1 cellular context compared by ENCODE assay signal in genomic region chr10:132551093-132551807, GRCh38.
TF ChIP-seq lines count a peak whose summit lies in the region.

No MANE protein-coding gene starts in this region.

TF ChIP-seq in K562, 482 proteins besides CTCF, POLR2A, EP300 and RAD21 (continued from another document and continues in another):
- TF ChIP-seq ZNF280B (CRISPR knock-in tag; IDR thresholded peaks at IDR 0.05) (no peak), ZBTB5 (IDR thresholded peaks at IDR 0.05) (no peak), NFIX (CRISPR knock-in tag; IDR thresholded peaks at IDR 0.05; ENCODE audit: low read depth) (no peak), E2F3 (CRISPR knock-in tag; IDR thresholded peaks at IDR 0.05) (no peak), ZFP30 (CRISPR knock-in tag; IDR thresholded peaks at IDR 0.05; ENCODE audit: borderline replicate concordance) (no peak), ETS2 (tag; IDR thresholded peaks at IDR 0.05; ENCODE audit: borderline replicate concordance, poor library complexity, severe bottlenecking) (no peak), ZNF79 (CRISPR knock-in tag; IDR thresholded peaks at IDR 0.05; ENCODE audit: low read depth) (no peak), ZNF311 (CRISPR knock-in tag; IDR thresholded peaks at IDR 0.05) (0 out of 2 replicates have a peak, but pooled peaks have one; percentile 23), ZNF224 (CRISPR knock-in tag; IDR thresholded peaks at IDR 0.05) (no peak), TRIM24 (IDR thresholded peaks at IDR 0.05) (no peak), ZNF445 (CRISPR knock-in tag; IDR thresholded peaks at IDR 0.05; ENCODE audit: low read depth) (no peak), ZC3H4 (CRISPR knock-in tag; IDR thresholded peaks at IDR 0.05; ENCODE audit: borderline replicate concordance) (no peak), NCOA2 (IDR thresholded peaks at IDR 0.05; ENCODE audit: partially characterized antibody in 2 of 2) (no peak), ZNF175 (CRISPR knock-in tag; IDR thresholded peaks at IDR 0.05; ENCODE audit: low read depth) (peak; percentile 36; the same call in 1 of the 2 replicates), ZNF551 (CRISPR knock-in tag; IDR thresholded peaks at IDR 0.05) (no peak), ZNF408 (CRISPR knock-in tag; IDR thresholded peaks at IDR 0.05; ENCODE audit: low read depth) (no peak), USF1 (CRISPR knock-in tag; IDR thresholded peaks at IDR 0.05) (no peak), TEAD4 (IDR thresholded peaks at IDR 0.05; ENCODE audit: low read length) (no peak), TEAD4 (CRISPR knock-in tag; IDR thresholded peaks at IDR 0.05; ENCODE audit: borderline replicate concordance) (no peak), COPS2 (conservative IDR thresholded peaks at IDR 0.05) (no peak), RBBP5 (IDR thresholded peaks at IDR 0.05; ENCODE audit: borderline replicate concordance, insufficient read depth, low read length, poor library complexity, severe bottlenecking) (no peak), EHMT2 (IDR thresholded peaks at IDR 0.05) (no peak), CEBPG (CRISPR knock-in tag; IDR thresholded peaks at IDR 0.05) (peak; percentile 63; the same call in 1 of the 2 replicates), CEBPG (tag; conservative IDR thresholded peaks at IDR 0.05 in 1 of 2, IDR thresholded peaks at IDR 0.05 in 1 of 2) (peak; percentile 9 to 51; a peak in 1 of 4 replicates), CXXC5 (CRISPR knock-in tag; IDR thresholded peaks at IDR 0.05) (peak; percentile 52; the same call in 1 of the 2 replicates), TARDBP (IDR thresholded peaks at IDR 0.05) (no peak), ZNF140 (CRISPR knock-in tag; IDR thresholded peaks at IDR 0.05) (no peak), NCOR1 (IDR thresholded peaks at IDR 0.05) (no peak), ZNF699 (CRISPR knock-in tag; IDR thresholded peaks at IDR 0.05; ENCODE audit: insufficient replicate concordance) (no peak), SIRT6 (IDR thresholded peaks at IDR 0.05; ENCODE audit: low read depth, low read length) (no peak), MEF2D (tag; conservative IDR thresholded peaks at IDR 0.05; ENCODE audit: low read depth) (no peak), ZBTB17 (CRISPR knock-in tag; IDR thresholded peaks at IDR 0.05) (0 out of 2 replicates have a peak, but pooled peaks have one; percentile 41), SMAD4 (CRISPR knock-in tag; conservative IDR thresholded peaks at IDR 0.05) (peak; percentile 54), ZNF134 (CRISPR knock-in tag; conservative IDR thresholded peaks at IDR 0.05) (0 out of 2 replicates have a peak, but pooled peaks have one; percentile 10), ATF4 (CRISPR knock-in tag; IDR thresholded peaks at IDR 0.05) (peak; percentile 75), STAT5A (IDR thresholded peaks at IDR 0.05; ENCODE audit: borderline replicate concordance, low read length) (no peak), SMC3 (conservative IDR thresholded peaks at IDR 0.05; ENCODE audit: insufficient read depth, low read depth, low read length) (no peak), ZZZ3 (IDR thresholded peaks at IDR 0.05) (no peak), CBX8 (IDR thresholded peaks at IDR 0.05; ENCODE audit: borderline replicate concordance, extremely low read depth, low read depth, low read length, poor library complexity, severe bottlenecking) (no peak), NFXL1 (CRISPR knock-in tag; IDR thresholded peaks at IDR 0.05) (no peak), RBM15 (IDR thresholded peaks at IDR 0.05; ENCODE audit: insufficient read depth, low read length) (no peak), NEUROD1 (IDR thresholded peaks at IDR 0.05; ENCODE audit: borderline replicate concordance, low read depth, low read length, partially characterized antibody) (no peak), SNAPC5 (CRISPR knock-in tag; IDR thresholded peaks at IDR 0.05) (no peak), ELF4 (CRISPR knock-in tag; IDR thresholded peaks at IDR 0.05) (no peak), GMEB1 (CRISPR knock-in tag; IDR thresholded peaks at IDR 0.05) (no peak), CTBP1 (IDR thresholded peaks at IDR 0.05; ENCODE audit: borderline replicate concordance) (peak; percentile 19; the same call in 1 of the 2 replicates), HDAC3 (IDR thresholded peaks at IDR 0.05; ENCODE audit: borderline replicate concordance, partially characterized antibody) (no peak), GABPA (tag; conservative IDR thresholded peaks at IDR 0.05; ENCODE audit: low read depth) (peak; percentile 75), PHF8 (IDR thresholded peaks at IDR 0.05; ENCODE audit: borderline replicate concordance, low read length) (peak; percentile 23; the same call in 1 of the 2 replicates), TRIM25 (IDR thresholded peaks at IDR 0.05; ENCODE audit: borderline replicate concordance) (no peak), CHAMP1 (IDR thresholded peaks at IDR 0.05) (no peak), NCOA1 (IDR thresholded peaks at IDR 0.05; ENCODE audit: low read depth) (no peak), CEBPB (tag; IDR thresholded peaks at IDR 0.05) (peak; percentile 53; the same call in 1 of the 2 replicates), MED1 (CRISPR knock-in tag; IDR thresholded peaks at IDR 0.05; ENCODE audit: borderline replicate concordance) (no peak), ZNF592 (IDR thresholded peaks at IDR 0.05) (peak; percentile 48; the same call in 1 of the 2 replicates), U2AF2 (optimal IDR thresholded peaks at IDR 0.05; ENCODE audit: low read depth, low read length) (no peak), ZNF584 (CRISPR knock-in tag; IDR thresholded peaks at IDR 0.05; ENCODE audit: low read depth) (no peak), ZNF174 (CRISPR knock-in tag; IDR thresholded peaks at IDR 0.05) (no peak), MYBL2 (IDR thresholded peaks at IDR 0.05; ENCODE audit: low read depth) (0 out of 2 replicates have a peak, but pooled peaks have one; percentile 32), MYBL2 (CRISPR knock-in tag; IDR thresholded peaks at IDR 0.05; ENCODE audit: borderline replicate concordance) (no peak), IRF2 (CRISPR knock-in tag; IDR thresholded peaks at IDR 0.05) (no peak), RUNX1 (IDR thresholded peaks at IDR 0.05; ENCODE audit: low read depth) (no peak)
